Comparison of ENCODE assay signal across 18 cellular contexts in the genomic region with DNA sequence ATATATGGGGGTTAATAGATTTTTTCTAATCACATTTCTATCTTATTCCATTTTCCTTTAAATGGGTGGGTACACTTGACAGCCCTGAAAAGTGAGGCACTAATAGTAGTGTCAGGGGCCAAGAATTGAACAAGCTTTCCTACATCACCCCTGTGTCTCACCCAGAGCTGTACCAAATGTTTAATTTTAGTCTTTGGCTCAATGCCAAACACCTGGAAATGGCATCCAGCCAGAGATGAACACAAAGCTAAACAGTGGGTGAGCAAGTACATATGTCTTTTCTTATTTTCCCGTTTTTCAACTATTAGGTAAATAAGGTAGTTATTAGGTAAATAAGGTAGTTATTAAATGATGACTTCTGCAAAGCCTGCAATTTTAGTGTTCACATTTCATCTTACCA.
DNase-seq lines count a peak whose midpoint lies in the region; ATAC-seq and TF ChIP-seq lines count a peak whose summit lies in the region.
"Had no signal": no experiment of that assay in that cellular context is flagged by ENCODE, and none has a peak within 500 bp of the region (broad histone marks: within the 10 kb centered on the region; RNA-seq: fewer than 3 reads in every experiment).

No MANE protein-coding gene starts in this region.

- TF ChIP-seq EP300 in Ishikawa (IDR thresholded peaks at IDR 0.05; ENCODE audit: borderline replicate concordance): no peak

- no peak overlapping the region for H3K27ac Mint-ChIP-seq in activated CD4-positive, alpha-beta memory T cell treated with anti-CD3 and anti-CD28 coated beads, Interleukin-2, amount 10 ng/mL, durations not matched to agents 7 days and 5 days
- H3K27ac Mint-ChIP-seq: activated CD8-positive, alpha-beta T cell treated with anti-CD3 and anti-CD28 coated beads for 36 hours; neural progenitor cell had no signal

- DNase-seq in NCI-H345 treated with DMSO at 0.1 percent for 48 hours (lab: John Stamatoyannopoulos, UW; ENCODE audit: unreplicated experiment) (peak; percentile 69), Right ventricle myocardium inferior (ENCODE audit: missing footprints) (no peak), mucosa of descending colon (no peak)
- no peak for DNase-seq in activated CD4-positive, alpha-beta memory T cell treated with anti-CD3 and anti-CD28 coated beads, Interleukin-2, amount 10 ng/mL, durations not matched to agents 7 days and 5 days
- DNase-seq: kidney; stimulated activated CD4-positive, alpha-beta T cell treated with anti-CD3 and anti-CD28 coated beads, Interleukin-12 subunit alpha, Interleukin-12 subunit beta, amount 100 ng/mL, for 4 hours; upper lobe of left lung had no signal

- no peak overlapping the region for H3K4me3 ChIP-seq in BLaER1 treated with 17β-estradiol and CSF1 and Interleukin-3, amounts not matched to agents 10 nM and 100 nM
- H3K4me3 ChIP-seq in mucosa of descending colon: no peak overlapping the region
- H3K4me3 ChIP-seq: cardiac muscle cell, neural progenitor cell, upper lobe of left lung had no signal

- CTCF ChIA-PET in activated CD4-positive, alpha-beta memory T cell treated with anti-CD3 and anti-CD28 coated beads, Interleukin-2, amount 10 ng/mL, durations not matched to agents 7 days and 5 days (lab: Charles Lee): no interaction called here

- no peak overlapping the region for H3K9ac ChIP-seq in BLaER1 treated with 17β-estradiol and CSF1 and Interleukin-3, amounts not matched to agents 10 nM and 100 nM
- H3K9ac ChIP-seq: neural progenitor cell had no signal

- peaks cover 17 to 27% (median 21%) of the 10 kb centered on the region in 10 experiments for H3K4me1 ChIP-seq in BLaER1 treated with 17β-estradiol and CSF1 and Interleukin-3, amounts not matched to agents 10 nM and 100 nM
- H3K4me1 ChIP-seq in mucosa of descending colon (ENCODE audit: low read depth): no peaks in the 10 kb centered on the region
- H3K4me1 ChIP-seq: neural progenitor cell, upper lobe of left lung had no signal

- intact Hi-C loops in Right ventricle myocardium inferior (cut with DNase I) (no loop called here), mucosa of descending colon (cut with DNase I, micrococcal nuclease) (no loop called here)

- no peak for TF ChIP-seq RAD21 in Ishikawa (IDR thresholded peaks at IDR 0.05; ENCODE audit: low read depth)

- TF ChIP-seq CTCF in mucosa of descending colon (IDR thresholded peaks at IDR 0.05): no peak

- peaks cover 8% of the 10 kb centered on the region for H3K4me1 Mint-ChIP-seq in activated CD4-positive, alpha-beta memory T cell treated with anti-CD3 and anti-CD28 coated beads, Interleukin-2, amount 10 ng/mL, durations not matched to agents 7 days and 5 days
- H3K4me1 Mint-ChIP-seq: neural progenitor cell had no signal

- H3K9me3 Mint-ChIP-seq in activated CD4-positive, alpha-beta memory T cell treated with anti-CD3 and anti-CD28 coated beads, Interleukin-2, amount 10 ng/mL, durations not matched to agents 7 days and 5 days: no peaks in the 10 kb centered on the region
- H3K9me3 Mint-ChIP-seq: activated CD8-positive, alpha-beta T cell treated with anti-CD3 and anti-CD28 coated beads for 36 hours; effector memory CD8-positive, alpha-beta T cell; neural progenitor cell had no signal

- peaks cover 0 to 24% (median 0%) of the 10 kb centered on the region in 11 experiments; a peak in 4 of 22 replicates for H3K27me3 ChIP-seq in BLaER1 treated with 17β-estradiol and CSF1 and Interleukin-3, amounts not matched to agents 10 nM and 100 nM
- H3K27me3 ChIP-seq: cardiac muscle cell, neural progenitor cell, upper lobe of left lung had no signal

- H3K27me3 Mint-ChIP-seq in activated CD4-positive, alpha-beta memory T cell treated with anti-CD3 and anti-CD28 coated beads, Interleukin-2, amount 10 ng/mL, durations not matched to agents 7 days and 5 days: no peaks in the 10 kb centered on the region
- H3K27me3 Mint-ChIP-seq: CD8-positive, alpha-beta memory T cell; effector memory CD8-positive, alpha-beta T cell had no signal

- peak; percentile 3 for ATAC-seq in GM21367 (IDR thresholded peaks at IDR 0.05; ENCODE audit: unreplicated experiment)
- no peak for ATAC-seq in Right ventricle myocardium inferior
- ATAC-seq in mucosa of descending colon: no peak
- ATAC-seq in GM21515 (IDR thresholded peaks at IDR 0.05; ENCODE audit: unreplicated experiment): no peak
- ATAC-seq: HepG2, SK-N-SH treated with all-trans-retinoic acid at 6 μM for 48 hours had no signal

- peak overlapping the region in 3 of 11 experiments; percentile 27 to 31 (median 27); a peak in 3 of 22 replicates for H3K27ac ChIP-seq in BLaER1 treated with 17β-estradiol and CSF1 and Interleukin-3, amounts not matched to agents 10 nM and 100 nM
- H3K27ac ChIP-seq: cardiac muscle cell, neural progenitor cell, upper lobe of left lung had no signal

- peak overlapping the region; percentile 29 to 71 (median 62) for H3K4me2 ChIP-seq in BLaER1 treated with 17β-estradiol and CSF1 and Interleukin-3, amounts not matched to agents 10 nM and 100 nM
- H3K4me2 ChIP-seq: neural progenitor cell had no signal

- no peaks in the 10 kb centered on the region for H3K36me3 Mint-ChIP-seq in activated CD4-positive, alpha-beta memory T cell treated with anti-CD3 and anti-CD28 coated beads, Interleukin-2, amount 10 ng/mL, durations not matched to agents 7 days and 5 days (ENCODE audit: low read depth)
- H3K36me3 Mint-ChIP-seq: neural progenitor cell had no signal

- no peaks in the 10 kb centered on the region for H4K20me1 ChIP-seq in BLaER1 treated with 17β-estradiol and CSF1 and Interleukin-3, amounts not matched to agents 10 nM and 100 nM

- POLR2A ChIA-PET in activated CD4-positive, alpha-beta memory T cell treated with anti-CD3 and anti-CD28 coated beads, Interleukin-2, amount 10 ng/mL, durations not matched to agents 7 days and 5 days (lab: Charles Lee): no interaction called here

- H3K4me3 Mint-ChIP-seq in activated CD4-positive, alpha-beta memory T cell treated with anti-CD3 and anti-CD28 coated beads, Interleukin-2, amount 10 ng/mL, durations not matched to agents 7 days and 5 days: no peak overlapping the region
- H3K4me3 Mint-ChIP-seq: activated CD8-positive, alpha-beta T cell treated with anti-CD3 and anti-CD28 coated beads for 36 hours; neural progenitor cell had no signal

- H3K9me3 ChIP-seq in BLaER1 treated with 17β-estradiol and CSF1 and Interleukin-3, amounts not matched to agents 10 nM and 100 nM (replicated peaks in 1 of 11): peaks cover 0 to 9% (median 5%) of the 10 kb centered on the region in 11 experiments; a peak in 10 of 22 replicates
- H3K9me3 ChIP-seq in mucosa of descending colon: no peaks in the 10 kb centered on the region
- H3K9me3 ChIP-seq: upper lobe of left lung had no signal

- no peaks in the 10 kb centered on the region for H3K36me3 ChIP-seq in BLaER1 treated with 17β-estradiol and CSF1 and Interleukin-3, amounts not matched to agents 10 nM and 100 nM
- no peaks in the 10 kb centered on the region for H3K36me3 ChIP-seq in mucosa of descending colon (ENCODE audit: low read depth)
- H3K36me3 ChIP-seq: cardiac muscle cell, neural progenitor cell, upper lobe of left lung had no signal

TF ChIP-seq in Ishikawa, 13 proteins besides CTCF, POLR2A, EP300 and RAD21:
- peak; percentile 57 for TF ChIP-seq NFIC (IDR thresholded peaks at IDR 0.05)
- TF ChIP-seq, protein P1, sequence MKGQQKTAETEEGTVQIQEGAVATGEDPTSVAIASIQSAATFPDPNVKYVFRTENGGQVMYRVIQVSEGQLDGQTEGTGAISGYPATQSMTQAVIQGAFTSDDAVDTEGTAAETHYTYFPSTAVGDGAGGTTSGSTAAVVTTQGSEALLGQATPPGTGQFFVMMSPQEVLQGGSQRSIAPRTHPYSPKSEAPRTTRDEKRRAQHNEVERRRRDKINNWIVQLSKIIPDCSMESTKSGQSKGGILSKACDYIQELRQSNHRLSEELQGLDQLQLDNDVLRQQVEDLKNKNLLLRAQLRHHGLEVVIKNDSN (IDR thresholded peaks at IDR 0.05): no peak
